13 cellular contexts compared by ENCODE assay signal in the genomic region with DNA sequence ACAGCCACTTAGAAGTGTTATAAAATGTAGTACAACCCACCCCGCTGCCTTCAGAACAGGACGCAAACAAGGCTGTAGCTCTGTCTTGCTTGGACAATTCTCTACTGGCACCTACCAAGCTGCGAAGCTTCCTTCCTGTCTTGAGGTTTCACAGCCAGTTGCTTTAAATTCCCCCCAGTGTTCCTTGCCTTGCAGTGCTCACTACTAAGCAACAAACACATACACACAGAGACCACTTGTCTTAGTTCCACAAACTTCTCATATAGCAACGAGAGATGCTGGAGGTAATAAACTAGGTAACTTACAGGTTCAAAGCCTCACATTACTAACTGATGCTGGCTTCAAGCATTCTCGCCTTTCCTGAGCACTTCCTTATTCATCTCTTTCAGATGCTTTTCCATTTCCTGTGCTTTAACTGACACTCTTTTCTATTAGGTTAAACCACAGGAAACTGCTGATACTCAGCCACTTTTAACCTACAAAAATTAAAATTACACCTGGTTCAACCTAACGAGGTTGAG.
A peak's percentile ranks its signal among the peaks of the same experiment; 100 is the strongest.
DNase-seq lines count a peak whose midpoint lies in the region; ATAC-seq, FAIRE-seq and TF ChIP-seq lines count a peak whose summit lies in the region.
"Had no signal": no experiment of that assay in that cellular context is flagged by ENCODE, and none has a peak within 500 bp of the region (broad histone marks: within the 10 kb centered on the region; RNA-seq: fewer than 3 reads in every experiment).

No MANE protein-coding gene starts in this region.

- SMC1A ChIA-PET in GM12878 (lab: Charles Lee; ENCODE audit: uncharacterized antibody, unreplicated experiment): no interaction called here

- H3K4me2 ChIP-seq in BLaER1 treated with 17β-estradiol and CSF1 and Interleukin-3, amounts not matched to agents 10 nM and 100 nM: peak overlapping the region; percentile 27 to 74 (median 67); a peak in 21 of 22 replicates
- no peak overlapping the region for H3K4me2 ChIP-seq in GM12878 (ENCODE audit: control insufficient read depth, insufficient read depth)

- peaks cover 83 to 93% (median 89%) of the 10 kb centered on the region in 11 experiments for H3K9me3 ChIP-seq in BLaER1 treated with 17β-estradiol and CSF1 and Interleukin-3, amounts not matched to agents 10 nM and 100 nM (replicated peaks in 1 of 11)
- H3K9me3 ChIP-seq in GM12878 (replicated peaks; ENCODE audit: control insufficient read depth, insufficient read depth, low read length): peaks cover 1% of the 10 kb centered on the region; the same call in 1 of the 3 replicates

- no peaks in the 10 kb centered on the region for H3K79me2 ChIP-seq in GM12878 (ENCODE audit: control insufficient read depth, insufficient read depth, low read length)

- H3K27ac Mint-ChIP-seq in chondrocyte (ENCODE audit: unreplicated experiment): no peak overlapping the region

- no peak overlapping the region for H2AFZ ChIP-seq in GM12878 (ENCODE audit: control insufficient read depth, low read depth, low read length)

- CTCF ChIA-PET in GM12878 (lab: Yijun Ruan, JAX): no interaction called here

- DNase-seq in GM12878 (ENCODE audit: low read depth, low spot score): peak; percentile 23
- no peak for DNase-seq in NCI-H1436 (lab: John Stamatoyannopoulos, UW)
- DNase-seq in chondrocyte (ENCODE audit: low spot score): no peak
- DNase-seq in activated CD4-positive, CD25-positive, alpha-beta regulatory T cell treated with anti-CD3 and anti-CD28 coated beads, Interleukin-2, amount 50 U/mL, for 72 hours: no peak
- DNase-seq: Caco-2, NCI-H1105, sigmoid colon, T1000 had no signal

- 9% methylated on average over 6 of the region's 6 CpGs for WGBS in GM12878 (ENCODE audit: insufficient coverage, insufficient replicate concordance, low lambda C conversion rate, missing lambda C conversion rate)

- no peaks in the 10 kb centered on the region for H3K27me3 ChIP-seq in BLaER1 treated with 17β-estradiol and CSF1 and Interleukin-3, amounts not matched to agents 10 nM and 100 nM
- no peaks in the 10 kb centered on the region for H3K27me3 ChIP-seq in GM12878 (replicated peaks in 1 of 2; ENCODE audit: control insufficient read depth in 2 of 2, insufficient read depth in 2 of 2, low read length in 1 of 2)
- H3K27me3 ChIP-seq: sigmoid colon had no signal

- peaks cover 10 to 46% (median 38%) of the 10 kb centered on the region in 10 experiments for H3K4me1 ChIP-seq in BLaER1 treated with 17β-estradiol and CSF1 and Interleukin-3, amounts not matched to agents 10 nM and 100 nM
- H3K4me1 ChIP-seq in GM12878 (ENCODE audit: control insufficient read depth, insufficient read depth, low read length): no peaks in the 10 kb centered on the region
- H3K4me1 ChIP-seq: sigmoid colon had no signal

- RAD21 ChIA-PET in GM12878 (lab: Charles Lee; ENCODE audit: unreplicated experiment): no interaction called here

- no peak for TF ChIP-seq EP300 in GM12878 (IDR thresholded peaks at IDR 0.05; ENCODE audit: borderline replicate concordance in 1 of 2, control insufficient read depth in 1 of 2, low read depth in 2 of 2, low read length in 2 of 2)

- FAIRE-seq in GM12878 (lab: Jason Lieb, UNC): no peak
- FAIRE-seq: colon had no signal

- H3K4me3 ChIP-seq in BLaER1 treated with 17β-estradiol and CSF1 and Interleukin-3, amounts not matched to agents 10 nM and 100 nM: peak overlapping the region in 4 of 10 experiments; percentile 12 to 33 (median 20); a peak in 5 of 20 replicates
- H3K4me3 ChIP-seq in GM12878: no peak overlapping the region
- H3K4me3 ChIP-seq: sigmoid colon had no signal

- POLR2A ChIA-PET in GM12878 (lab: Charles Lee): interaction anchor here (0.7 kb wide), 1 partner anchor 112 kb away, joined by 5 read pairs; no protein-coding TSS in a partner anchor

- no peak for TF ChIP-seq POLR2A in GM12878 (IDR thresholded peaks at IDR 0.05; ENCODE audit: low read depth, low read length)

- intact Hi-C loops in GM12878 (cut with micrococcal nuclease; ENCODE audit: unreplicated experiment): no loop called here

- peak overlapping the region in 8 of 11 experiments; percentile 36 to 83 (median 72); a peak in 16 of 22 replicates for H3K27ac ChIP-seq in BLaER1 treated with 17β-estradiol and CSF1 and Interleukin-3, amounts not matched to agents 10 nM and 100 nM
- H3K27ac ChIP-seq in GM12878 (ENCODE audit: control insufficient read depth, insufficient read depth): no peak overlapping the region
- H3K27ac ChIP-seq: sigmoid colon had no signal

- H3K4me1 Mint-ChIP-seq in chondrocyte (ENCODE audit: low read depth): no peaks in the 10 kb centered on the region

- peaks cover 5% of the 10 kb centered on the region for H3K36me3 Mint-ChIP-seq in chondrocyte (ENCODE audit: low read depth)

- H3K9me3 Mint-ChIP-seq in chondrocyte (ENCODE audit: low read depth): peaks cover 23% of the 10 kb centered on the region

- no peak overlapping the region for H3K4me3 Mint-ChIP-seq in chondrocyte (ENCODE audit: unreplicated experiment)

- H3K9ac ChIP-seq in BLaER1 treated with 17β-estradiol and CSF1 and Interleukin-3, amounts not matched to agents 10 nM and 100 nM: peak overlapping the region in 6 of 11 experiments; percentile 6 to 67 (median 42); a peak in 8 of 22 replicates
- no peak overlapping the region for H3K9ac ChIP-seq in GM12878 (ENCODE audit: control insufficient read depth, insufficient read depth, low read length)

- peaks cover 0 to 43% (median 15%) of the 10 kb centered on the region in 11 experiments; a peak in 18 of 22 replicates for H3K36me3 ChIP-seq in BLaER1 treated with 17β-estradiol and CSF1 and Interleukin-3, amounts not matched to agents 10 nM and 100 nM
- H3K36me3 ChIP-seq in GM12878 (ENCODE audit: control insufficient read depth in 2 of 2, insufficient read depth in 2 of 2, low read length in 1 of 2): no peaks in the 10 kb centered on the region
- H3K36me3 ChIP-seq: sigmoid colon had no signal

- H4K20me1 ChIP-seq in BLaER1 treated with 17β-estradiol and CSF1 and Interleukin-3, amounts not matched to agents 10 nM and 100 nM: no peaks in the 10 kb centered on the region
- no peaks in the 10 kb centered on the region for H4K20me1 ChIP-seq in GM12878 (ENCODE audit: control insufficient read depth, insufficient read depth)

- peak; percentile 74 for ATAC-seq in GM19395 (IDR thresholded peaks at IDR 0.05; ENCODE audit: unreplicated experiment)
- peak; percentile 72 for ATAC-seq in HG03457 (IDR thresholded peaks at IDR 0.05; ENCODE audit: unreplicated experiment)
- ATAC-seq in GM12878: peak; percentile 56
- ATAC-seq in HG03280 (IDR thresholded peaks at IDR 0.05; ENCODE audit: unreplicated experiment): no peak

- no peak for TF ChIP-seq RAD21 in GM12878 (IDR thresholded peaks at IDR 0.05; ENCODE audit: insufficient read depth, low read depth, low read length)

- no TSS peak for BruUV-seq in GM12878 (replicated peaks; lab: Mats Ljungman, UMichigan)

- TF ChIP-seq CTCF in GM12878 (IDR thresholded peaks at IDR 0.05 in 2 of 3, conservative IDR thresholded peaks at IDR 0.05 in 1 of 3; ENCODE audit: control insufficient read depth in 2 of 3, extremely low read depth in 1 of 3, insufficient read depth in 1 of 3, low read depth in 3 of 3, low read length in 3 of 3): no peak
- TF ChIP-seq CTCF in chondrocyte (IDR thresholded peaks at IDR 0.05): no peak

- in situ Hi-C loops in GM12878 (cut with MboI): no loop called here

- H3K27me3 Mint-ChIP-seq in chondrocyte (ENCODE audit: low read depth): peaks cover 8% of the 10 kb centered on the region

TF ChIP-seq in GM12878, 131 proteins besides CTCF, POLR2A, EP300 and RAD21:
- TF ChIP-seq, protein P1, sequence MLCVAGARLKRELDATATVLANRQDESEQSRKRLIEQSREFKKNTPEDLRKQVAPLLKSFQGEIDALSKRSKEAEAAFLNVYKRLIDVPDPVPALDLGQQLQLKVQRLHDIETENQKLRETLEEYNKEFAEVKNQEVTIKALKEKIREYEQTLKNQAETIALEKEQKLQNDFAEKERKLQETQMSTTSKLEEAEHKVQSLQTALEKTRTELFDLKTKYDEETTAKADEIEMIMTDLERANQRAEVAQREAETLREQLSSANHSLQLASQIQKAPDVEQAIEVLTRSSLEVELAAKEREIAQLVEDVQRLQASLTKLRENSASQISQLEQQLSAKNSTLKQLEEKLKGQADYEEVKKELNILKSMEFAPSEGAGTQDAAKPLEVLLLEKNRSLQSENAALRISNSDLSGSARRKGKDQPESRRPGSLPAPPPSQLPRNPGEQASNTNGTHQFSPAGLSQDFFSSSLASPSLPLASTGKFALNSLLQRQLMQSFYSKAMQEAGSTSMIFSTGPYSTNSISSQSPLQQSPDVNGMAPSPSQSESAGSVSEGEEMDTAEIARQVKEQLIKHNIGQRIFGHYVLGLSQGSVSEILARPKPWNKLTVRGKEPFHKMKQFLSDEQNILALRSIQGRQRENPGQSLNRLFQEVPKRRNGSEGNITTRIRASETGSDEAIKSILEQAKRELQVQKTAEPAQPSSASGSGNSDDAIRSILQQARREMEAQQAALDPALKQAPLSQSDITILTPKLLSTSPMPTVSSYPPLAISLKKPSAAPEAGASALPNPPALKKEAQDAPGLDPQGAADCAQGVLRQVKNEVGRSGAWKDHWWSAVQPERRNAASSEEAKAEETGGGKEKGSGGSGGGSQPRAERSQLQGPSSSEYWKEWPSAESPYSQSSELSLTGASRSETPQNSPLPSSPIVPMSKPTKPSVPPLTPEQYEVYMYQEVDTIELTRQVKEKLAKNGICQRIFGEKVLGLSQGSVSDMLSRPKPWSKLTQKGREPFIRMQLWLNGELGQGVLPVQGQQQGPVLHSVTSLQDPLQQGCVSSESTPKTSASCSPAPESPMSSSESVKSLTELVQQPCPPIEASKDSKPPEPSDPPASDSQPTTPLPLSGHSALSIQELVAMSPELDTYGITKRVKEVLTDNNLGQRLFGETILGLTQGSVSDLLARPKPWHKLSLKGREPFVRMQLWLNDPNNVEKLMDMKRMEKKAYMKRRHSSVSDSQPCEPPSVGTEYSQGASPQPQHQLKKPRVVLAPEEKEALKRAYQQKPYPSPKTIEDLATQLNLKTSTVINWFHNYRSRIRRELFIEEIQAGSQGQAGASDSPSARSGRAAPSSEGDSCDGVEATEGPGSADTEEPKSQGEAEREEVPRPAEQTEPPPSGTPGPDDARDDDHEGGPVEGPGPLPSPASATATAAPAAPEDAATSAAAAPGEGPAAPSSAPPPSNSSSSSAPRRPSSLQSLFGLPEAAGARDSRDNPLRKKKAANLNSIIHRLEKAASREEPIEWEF (IDR thresholded peaks at IDR 0.05; ENCODE audit: insufficient replicate concordance, low read depth, low read length): no peak
- TF ChIP-seq RCOR1 (conservative IDR thresholded peaks at IDR 0.05; ENCODE audit: low read depth, low read length) (no peak), TCF12 (IDR thresholded peaks at IDR 0.05; ENCODE audit: low read depth, low read length) (no peak), SMC3 (IDR thresholded peaks at IDR 0.05; ENCODE audit: borderline replicate concordance, low read length) (no peak), MTA3 (IDR thresholded peaks at IDR 0.05; ENCODE audit: borderline replicate concordance, low read length) (no peak), BMI1 (IDR thresholded peaks at IDR 0.05; ENCODE audit: borderline replicate concordance) (no peak), SMARCA5 (IDR thresholded peaks at IDR 0.05) (no peak)
TF ChIP-seq in GM12878: peak in this region for 0.
